Comparison of ENCODE assay signal across 8 cellular contexts in the genomic region with DNA sequence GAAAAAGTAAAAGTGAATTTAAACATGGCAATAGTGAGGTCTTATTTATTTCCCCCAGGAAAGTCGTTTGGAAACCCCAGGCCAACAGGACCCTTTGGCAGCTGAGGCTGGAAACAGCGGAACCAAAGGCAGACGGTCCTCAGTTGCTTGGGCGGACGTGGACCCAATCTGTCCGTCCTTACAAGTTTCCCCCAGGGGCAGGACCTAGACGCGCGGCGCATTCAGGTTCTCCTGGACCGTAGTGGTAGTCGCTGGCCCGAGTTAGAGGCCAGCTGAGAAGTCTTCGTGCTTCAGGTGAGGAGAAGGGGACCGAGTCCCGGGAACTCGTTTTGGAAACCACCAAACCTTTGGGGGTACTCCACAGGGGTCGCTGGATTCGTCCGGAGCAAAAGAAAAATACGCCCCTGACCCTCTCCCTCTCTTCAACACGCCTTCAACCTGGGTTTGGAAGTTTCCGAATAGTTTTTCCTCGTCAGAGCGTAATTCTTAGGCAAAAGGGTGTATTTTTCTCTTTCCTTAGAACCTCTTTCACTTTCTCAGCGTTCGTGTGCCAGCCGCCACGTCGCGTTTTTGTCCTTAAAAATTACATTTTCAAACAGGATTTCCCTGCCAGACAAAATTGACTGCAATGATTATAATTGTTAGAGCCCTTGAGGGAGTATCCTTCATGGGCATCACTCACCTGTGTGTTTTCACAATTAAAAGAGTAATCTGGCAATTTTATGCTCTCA. TPM values are rescaled to one million over a fixed set of nuclear protein-coding genes. Genes with fewer than 3 reads are reported as not detected.
DNase-seq lines count a peak whose midpoint lies in the region; ATAC-seq and TF ChIP-seq lines count a peak whose summit lies in the region.

No MANE protein-coding gene starts in this region.

- H3K9me3 ChIP-seq in tibial artery: no peaks in the 10 kb centered on the region

- ATAC-seq in GM21825 (IDR thresholded peaks at IDR 0.05; ENCODE audit: unreplicated experiment): peak; percentile 36

- peak overlapping the region; percentile 66 to 75 for H3K4me3 ChIP-seq in tibial artery

- H3K27me3 ChIP-seq in tibial artery: no peaks in the 10 kb centered on the region

- peaks cover 0 to 11% (median 0%) of the 10 kb centered on the region in 3 donors for H3K36me3 ChIP-seq in tibial artery

- peaks cover 0 to 43% (median 16%) of the 10 kb centered on the region in 4 donors for H3K4me1 ChIP-seq in tibial artery

- peak; percentile 89 for DNase-seq in ELR (ENCODE audit: low read depth)
- peak; percentile 76 for DNase-seq in LHCN-M2 (ENCODE audit: low read depth)
- peak; percentile 80 for DNase-seq in SK-MEL-5 (ENCODE audit: low read depth, low spot score)
- DNase-seq in activated naive CD4-positive, alpha-beta T cell treated with anti-CD3 and anti-CD28 coated beads, Interleukin-2, amount 50 U/mL, for 16 hours: peak; percentile 59
- peak; percentile 81 for DNase-seq in glomerular visceral epithelial cell (ENCODE audit: extremely low spot score)
- peak; percentile 21 for DNase-seq in occipital lobe (lab: John Stamatoyannopoulos, UW)
- DNase-seq in tibial artery: peak; percentile 71 to 82

- H3K27ac ChIP-seq in tibial artery: peak overlapping the region; percentile 89 to 93

- in situ Hi-C loops in SK-MEL-5 (cut with HindIII; ENCODE audit: low pct_unique_long_range_greater_than_20kb, low sequenced_read_pairs): no loop called here

- intact Hi-C loops in tibial artery (cut with DNase I; ENCODE audit: low total_unique reads): no loop called here

- TF ChIP-seq CTCF in tibial artery (IDR thresholded peaks at IDR 0.05): no peak

RNA-seq across cellular contexts. Expression of a gene that starts 2.1 kb away (rescaled TPM):
- 13.7 and 15.2 TPM in 2 replicates for total RNA-seq in LHCN-M2 (2014; rRNA removed)
- polyA plus RNA-seq in LHCN-M2 (2012): 3.3 TPM
- 18.4 and 19.1 TPM in 2 replicates for total RNA-seq in SK-MEL-5 (2014; rRNA removed; shearing (Covaris generic))
- 7.4 and 9.8 TPM in 2 replicates for polyA plus RNA-seq in SK-MEL-5 (2015; cell fraction: cytosol; rRNA removed)
- polyA plus RNA-seq in SK-MEL-5 (2015; cell fraction: nucleus; rRNA removed): 13.6 and 17.2 TPM in 2 replicates
- total RNA-seq in occipital lobe: 25.6 TPM

RNA-seq across cellular contexts. Expression of a gene that starts 2.3 kb away (rescaled TPM):
- total RNA-seq in LHCN-M2 (2014; rRNA removed) (32.3 and 38.1 TPM in 2 replicates), occipital lobe (4.5 TPM)
- polyA plus RNA-seq in LHCN-M2 (2012): 3.3 TPM
- total RNA-seq in SK-MEL-5 (2014; rRNA removed; shearing (Covaris generic)): 15.3 and 16.1 TPM in 2 replicates
- polyA plus RNA-seq in SK-MEL-5 (2015; cell fraction: cytosol; rRNA removed): 7.5 and 9.2 TPM in 2 replicates
- polyA plus RNA-seq in SK-MEL-5 (2015; cell fraction: nucleus; rRNA removed): 9.0 and 22.3 TPM in 2 replicates

Comparison
In these comparisons a context has a peak if more than half of its experiments do, and no peak if none do; other contexts are left out.
1. Peak in every context shown above with its lines: DNase-seq, ATAC-seq, H3K4me3 ChIP-seq and H3K27ac ChIP-seq.
2. DNase-seq: peak in every context shown above with its lines; median percentile 89 in ELR; 81 in glomerular visceral epithelial cell; 80 in SK-MEL-5; 76 in tibial artery; 76 in LHCN-M2; 59 in activated naive CD4-positive, alpha-beta T cell treated with anti-CD3 and anti-CD28 coated beads, Interleukin-2, amount 50 U/mL, for 16 hours; 21 in occipital lobe.